ENCODE assay signal across 10 cellular contexts in genomic region chr17:66711936-66712335, GRCh38.
DNase-seq lines count a peak whose midpoint lies in the region; ATAC-seq and TF ChIP-seq lines count a peak whose summit lies in the region.
"Had no signal": no experiment of that assay in that cellular context is flagged by ENCODE, and none has a peak within 500 bp of the region (broad histone marks: within the 10 kb centered on the region; RNA-seq: fewer than 3 reads in every experiment).

No MANE protein-coding gene starts in this region.

- ATAC-seq in RWPE2 (ENCODE audit: low read depth) (peak; percentile 84), GM18858 (IDR thresholded peaks at IDR 0.05; ENCODE audit: unreplicated experiment) (no peak), GM21786 (IDR thresholded peaks at IDR 0.05; ENCODE audit: unreplicated experiment) (no peak)

- intact Hi-C loops in activated CD4-positive, alpha-beta T cell treated with anti-CD3 and anti-CD28 coated beads, Interleukin-2, amount 10 ng/mL, durations not matched to agents 24 days and 14 days (cut with micrococcal nuclease), result no loop called here
- intact Hi-C loops in esophagus squamous epithelium (cut with DNase I), result no loop called here

- no peak overlapping the region for H3K4me3 ChIP-seq in RWPE2 (ENCODE audit: severe bottlenecking)
- H3K4me3 ChIP-seq in esophagus squamous epithelium, result no peak overlapping the region

- H3K27me3 ChIP-seq in RWPE2 (ENCODE audit: insufficient read depth, poor library complexity, severe bottlenecking) (no peaks in the 10 kb centered on the region), esophagus squamous epithelium (no peaks in the 10 kb centered on the region)

- H3K4me1 ChIP-seq in RWPE2 (ENCODE audit: insufficient read depth, poor library complexity, severe bottlenecking) (peaks cover 4% of the 10 kb centered on the region), esophagus squamous epithelium (peaks cover 0 to 20% (median 0%) of the 10 kb centered on the region in 3 donors)

- no peak for TF ChIP-seq POLR2A in esophagus squamous epithelium (IDR thresholded peaks at IDR 0.05)

- WGBS in esophagus squamous epithelium, 2 donors, result 35 to 52% methylated on average over 2 of the region's 2 CpGs

- H3K27ac ChIP-seq in RWPE2 (ENCODE audit: poor library complexity, severe bottlenecking), result no peak overlapping the region
- H3K27ac ChIP-seq in esophagus squamous epithelium, result peak overlapping the region in 3 of 4 donors; percentile 21 to 67 (median 50)
- peak overlapping the region; percentile 17 for H3K27ac ChIP-seq in substantia nigra (ENCODE audit: low read depth, low read length, poor library complexity, severe bottlenecking)

- H3K36me3 ChIP-seq in RWPE2 (ENCODE audit: low read depth), result no peaks in the 10 kb centered on the region
- H3K36me3 ChIP-seq in esophagus squamous epithelium, result no peaks in the 10 kb centered on the region

- H3K4me1 Mint-ChIP-seq in activated CD4-positive, alpha-beta T cell treated with anti-CD3 and anti-CD28 coated beads, Interleukin-2, amount 10 ng/mL, durations not matched to agents 24 days and 14 days, result peaks cover 39% of the 10 kb centered on the region

- peak overlapping the region; percentile 77 for H3K27ac Mint-ChIP-seq in activated CD4-positive, alpha-beta T cell treated with anti-CD3 and anti-CD28 coated beads, Interleukin-2, amount 10 ng/mL, durations not matched to agents 24 days and 14 days

- TF ChIP-seq CTCF in RWPE2 (IDR thresholded peaks at IDR 0.05; ENCODE audit: poor library complexity, severe bottlenecking), result no peak
- TF ChIP-seq CTCF in esophagus squamous epithelium (IDR thresholded peaks at IDR 0.05), result no peak

- H3K9me3 ChIP-seq in RWPE2 (ENCODE audit: severe bottlenecking) (no peaks in the 10 kb centered on the region), esophagus squamous epithelium (no peaks in the 10 kb centered on the region)
- H3K9me3 ChIP-seq: SK-N-SH had no signal

- H3K9me3 Mint-ChIP-seq in activated CD4-positive, alpha-beta T cell treated with anti-CD3 and anti-CD28 coated beads, Interleukin-2, amount 10 ng/mL, durations not matched to agents 24 days and 14 days, result no peaks in the 10 kb centered on the region

- H3K27me3 Mint-ChIP-seq in activated CD4-positive, alpha-beta T cell treated with anti-CD3 and anti-CD28 coated beads, Interleukin-2, amount 10 ng/mL, durations not matched to agents 24 days and 14 days, result no peaks in the 10 kb centered on the region

- no peak overlapping the region for H3K4me3 Mint-ChIP-seq in activated CD4-positive, alpha-beta T cell treated with anti-CD3 and anti-CD28 coated beads, Interleukin-2, amount 10 ng/mL, durations not matched to agents 24 days and 14 days

- H3K36me3 Mint-ChIP-seq in activated CD4-positive, alpha-beta T cell treated with anti-CD3 and anti-CD28 coated beads, Interleukin-2, amount 10 ng/mL, durations not matched to agents 24 days and 14 days (ENCODE audit: low read depth), result peaks cover 33% of the 10 kb centered on the region

- DNase-seq in activated CD4-positive, alpha-beta T cell treated with anti-CD3 and anti-CD28 coated beads, Interleukin-2, amount 10 ng/mL, durations not matched to agents 24 days and 14 days, result no peak
- DNase-seq in activated CD4-positive, alpha-beta T cell treated with anti-CD3 and anti-CD28 coated beads, Interleukin-2, amount 50 U/mL, for 1 hour, result no peak
- DNase-seq in RWPE2 (ENCODE audit: low spot score) (no peak), esophagus squamous epithelium (lab: John Stamatoyannopoulos, UW) (no peak), substantia nigra (lab: John Stamatoyannopoulos, UW) (no peak), NOMO-1 (lab: John Stamatoyannopoulos, UW; ENCODE audit: unreplicated experiment in 2 of 2) (no peak)
- DNase-seq: C1 segment of cervical spinal cord, SK-N-SH had no signal
